ENCODE assay signal across 24 cellular contexts in the genomic region with DNA sequence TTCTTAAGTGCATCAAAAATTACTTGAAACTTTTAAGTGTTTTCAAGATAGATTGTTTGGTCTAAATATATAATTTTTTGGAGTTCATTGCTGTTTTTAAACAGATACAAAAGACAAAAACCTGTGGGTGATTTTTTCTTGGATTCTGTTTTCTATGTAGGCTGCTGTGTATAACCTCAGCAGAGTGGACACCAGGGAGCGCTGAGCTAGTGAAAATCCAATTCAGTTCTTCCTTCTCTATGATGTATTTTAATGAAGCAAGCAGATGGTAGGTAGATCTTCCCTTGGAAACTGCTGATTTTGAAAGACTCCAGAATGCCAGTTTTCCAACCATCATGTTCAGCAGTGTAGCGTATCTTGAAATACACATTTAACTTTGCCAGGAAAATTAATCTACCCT.
DNase-seq lines count a peak whose midpoint lies in the region; ATAC-seq, FAIRE-seq and TF ChIP-seq lines count a peak whose summit lies in the region.
"Had no signal": no experiment of that assay in that cellular context is flagged by ENCODE, and none has a peak within 500 bp of the region (broad histone marks: within the 10 kb centered on the region; RNA-seq: fewer than 3 reads in every experiment).

No MANE protein-coding gene starts in this region.

- TF ChIP-seq CTCF in BE2C (IDR thresholded peaks at IDR 0.05; ENCODE audit: low read depth, low read length) (peak; percentile 66), Loucy (conservative IDR thresholded peaks at IDR 0.05; ENCODE audit: low read length) (peak; percentile 22; the same call in 1 of the 2 replicates), brain microvascular endothelial cell (IDR thresholded peaks at IDR 0.05; ENCODE audit: low read depth, low read length, missing control alignments) (peak; percentile 31), keratinocyte (optimal IDR thresholded peaks at IDR 0.05 in 1 of 3, IDR thresholded peaks at IDR 0.05 in 1 of 3, conservative IDR thresholded peaks at IDR 0.05 in 1 of 3; ENCODE audit: extremely low read depth in 1 of 3, insufficient read depth in 2 of 3, low read length in 3 of 3) (peak in 1 of 3 experiments; percentile 22)

- H3K9me3 ChIP-seq in BE2C (no peaks in the 10 kb centered on the region), Loucy (ENCODE audit: insufficient read depth, low read depth, low read length) (no peaks in the 10 kb centered on the region), keratinocyte (ENCODE audit: control insufficient read depth, low read depth, low read length) (no peaks in the 10 kb centered on the region)
- H3K9me3 ChIP-seq: adrenal gland, BLaER1, Caco-2, esophagus squamous epithelium, neutrophil, psoas muscle, SJSA1, tibial nerve had no signal

- H3K79me2 ChIP-seq in Loucy (ENCODE audit: insufficient read depth, low read length) (no peaks in the 10 kb centered on the region), keratinocyte (ENCODE audit: control insufficient read depth, insufficient read depth, low read length) (no peaks in the 10 kb centered on the region)

- H3F3A ChIP-seq in Loucy (ENCODE audit: low read depth), result no peaks in the 10 kb centered on the region

- H3K4me1 ChIP-seq in BE2C (peaks cover 25% of the 10 kb centered on the region), Loucy (ENCODE audit: insufficient read depth, low read length, poor library complexity, severe bottlenecking) (no peaks in the 10 kb centered on the region), keratinocyte (ENCODE audit: control insufficient read depth, extremely low read depth, insufficient read depth, low read length) (peaks cover 5% of the 10 kb centered on the region)
- H3K4me1 ChIP-seq: adrenal gland, BLaER1, Caco-2, esophagus squamous epithelium, psoas muscle, SJSA1 had no signal

- H3K9me2 ChIP-seq in Loucy (replicated peaks; ENCODE audit: low read depth, low read length), result no peaks in the 10 kb centered on the region

- no peak overlapping the region for H3K27ac ChIP-seq in brain microvascular endothelial cell
- H3K27ac ChIP-seq in keratinocyte (ENCODE audit: control insufficient read depth, insufficient read depth, low read length), result no peak overlapping the region
- H3K27ac ChIP-seq: adrenal gland, BLaER1, esophagus squamous epithelium, neutrophil, psoas muscle, SJSA1, skin epidermis, tibial nerve had no signal

- DNase-seq in BE2C, result peak; percentile 51
- no peak for DNase-seq in brain microvascular endothelial cell
- DNase-seq in keratinocyte (ENCODE audit: low read depth, low spot score), result no peak
- DNase-seq in activated CD4-positive, alpha-beta T cell treated with anti-CD3 and anti-CD28 coated beads for 1 hour, result no peak
- DNase-seq in T-helper 1 cell, result no peak
- DNase-seq: activated CD4-positive, alpha-beta memory T cell treated with anti-CD3 and anti-CD28 coated beads, Interleukin-2, amount 10 ng/mL, durations not matched to agents 7 days and 5 days; activated T-cell treated with anti-CD3 and anti-CD28 coated beads, Interleukin-2, amount 50 U/mL, for 1 hour; adrenal gland; Caco-2; EL; esophagus squamous epithelium; NCI-H1436 treated with DMSO at 0.1 percent for 48 hours; NCI-H2227 treated with DMSO at 0.1 percent for 48 hours; psoas muscle; stimulated activated CD4-positive, alpha-beta T cell treated with anti-CD3 and anti-CD28 coated beads, Interleukin-2, amount 100 ng/mL, for 48 hours; stimulated activated naive CD4-positive, alpha-beta T cell treated with Interleukin-2 at 50 U/mL for 16 hours had no signal

- H3K36me3 ChIP-seq in BE2C (peaks cover 3% of the 10 kb centered on the region; the same call in 1 of the 2 replicates), Loucy (ENCODE audit: insufficient read depth, low read length) (no peaks in the 10 kb centered on the region), brain microvascular endothelial cell (replicated peaks) (no peaks in the 10 kb centered on the region), keratinocyte (ENCODE audit: control insufficient read depth in 2 of 2, extremely low read depth in 1 of 2, insufficient read depth in 2 of 2, low read length in 2 of 2) (no peaks in the 10 kb centered on the region)
- H3K36me3 ChIP-seq: adrenal gland, BLaER1, esophagus squamous epithelium, neutrophil, SJSA1, tibial nerve had no signal

- H3K4me2 ChIP-seq in Loucy (ENCODE audit: low read depth, low read length, poor library complexity, severe bottlenecking) (no peak overlapping the region), keratinocyte (ENCODE audit: control insufficient read depth, extremely low read depth, insufficient read depth, low read depth, low read length) (no peak overlapping the region)
- H3K4me2 ChIP-seq: BLaER1 had no signal

- H3K9ac ChIP-seq in Loucy (ENCODE audit: low read depth, low read length, poor library complexity, severe bottlenecking), result no peak overlapping the region
- H3K9ac ChIP-seq in keratinocyte (ENCODE audit: control insufficient read depth, extremely low read depth, insufficient read depth, low read length), result no peak overlapping the region
- H3K9ac ChIP-seq: BLaER1 had no signal

- H2AFZ ChIP-seq in Loucy (ENCODE audit: low read length) (no peak overlapping the region), keratinocyte (ENCODE audit: control insufficient read depth, low read length) (peak overlapping the region; percentile 86)

- H3K4me3 ChIP-seq in BE2C (ENCODE audit: low read depth, low read length) (peak overlapping the region; percentile 18), Loucy (ENCODE audit: low read length, poor library complexity, severe bottlenecking) (no peak overlapping the region), brain microvascular endothelial cell (ENCODE audit: low read depth, low read length) (no peak overlapping the region), keratinocyte (ENCODE audit: control insufficient read depth in 2 of 3, extremely low read depth in 1 of 3, insufficient read depth in 2 of 3, low read depth in 1 of 3, low read length in 3 of 3) (no peak overlapping the region)
- H3K4me3 ChIP-seq: adrenal gland, BLaER1, esophagus squamous epithelium, psoas muscle, SJSA1, skin epidermis, tibial nerve had no signal

- dilution Hi-C loops in keratinocyte (cut with MboI; ENCODE audit: extremely low pct_ligation_motif_present, low sequenced_read_pairs), result no loop called here

- FAIRE-seq in keratinocyte (lab: Jason Lieb, UNC), result no peak

- no peaks in the 10 kb centered on the region for H3K9me1 ChIP-seq in keratinocyte (ENCODE audit: control insufficient read depth, extremely low read depth, insufficient read depth, low read length)

- in situ Hi-C loops in brain microvascular endothelial cell (cut with HindIII; ENCODE audit: low pct_ligation_motif_present, low sequenced_read_pairs), result no loop called here

- H3K27me3 ChIP-seq in BE2C, result no peaks in the 10 kb centered on the region
- no peaks in the 10 kb centered on the region for H3K27me3 ChIP-seq in Loucy (ENCODE audit: insufficient read depth, low read length, poor library complexity, severe bottlenecking)
- H3K27me3 ChIP-seq in brain microvascular endothelial cell (replicated peaks), result no peaks in the 10 kb centered on the region
- H3K27me3 ChIP-seq in keratinocyte (ENCODE audit: control insufficient read depth, extremely low read depth, insufficient read depth, low read length), result no peaks in the 10 kb centered on the region
- H3K27me3 ChIP-seq: adrenal gland, BLaER1, esophagus squamous epithelium, neutrophil, SJSA1, tibial nerve had no signal

- H4K20me1 ChIP-seq in Loucy (ENCODE audit: insufficient read depth, low read length, poor library complexity, severe bottlenecking) (no peaks in the 10 kb centered on the region), keratinocyte (ENCODE audit: control insufficient read depth, extremely low read depth, insufficient read depth, low read length) (no peaks in the 10 kb centered on the region)
- H4K20me1 ChIP-seq: BLaER1 had no signal

- no peak for ATAC-seq in GM21360 (IDR thresholded peaks at IDR 0.05; ENCODE audit: unreplicated experiment)
- ATAC-seq: psoas muscle, WTC11 had no signal
